ENCODE assay signal across 9 cellular contexts in the genomic region with DNA sequence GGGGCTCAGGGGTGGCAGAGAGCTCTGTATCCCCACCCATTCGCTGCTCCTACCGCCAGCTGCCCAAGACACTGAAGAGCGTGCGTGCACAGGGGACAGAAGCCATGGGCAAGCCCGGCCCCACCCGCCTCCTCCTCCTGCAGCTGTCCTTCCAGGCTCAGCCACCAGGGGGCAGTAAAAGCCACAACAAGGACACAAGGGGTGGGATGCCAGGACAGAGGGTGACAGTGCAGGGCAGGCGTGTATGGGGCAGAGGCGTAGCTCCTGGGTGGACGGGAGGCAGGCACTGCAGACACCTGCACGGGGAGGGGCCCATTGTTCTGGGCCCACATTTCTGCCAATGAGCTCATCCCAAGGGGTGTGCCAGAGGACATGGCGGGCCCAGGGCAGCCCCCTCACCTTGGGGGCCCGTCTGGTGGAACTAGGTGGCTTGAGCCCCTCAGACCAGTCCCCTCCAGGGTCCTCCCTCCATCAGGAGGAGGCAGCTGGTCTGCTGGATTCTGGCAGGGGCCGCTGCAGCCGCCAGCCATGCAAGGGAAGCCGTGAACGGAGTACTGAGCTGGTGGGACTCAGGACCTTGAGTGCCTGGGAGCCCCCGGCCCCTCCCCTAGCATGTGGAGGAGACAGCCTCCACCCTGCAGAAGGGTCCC.
A peak's percentile ranks its signal among the peaks of the same experiment; 100 is the strongest.
DNase-seq lines count a peak whose midpoint lies in the region; ATAC-seq and TF ChIP-seq lines count a peak whose summit lies in the region.
"Had no signal": no experiment of that assay in that cellular context is flagged by ENCODE, and none has a peak within 500 bp of the region (broad histone marks: within the 10 kb centered on the region; RNA-seq: fewer than 3 reads in every experiment).

No MANE protein-coding gene starts in this region.

- in situ Hi-C loops in HAP-1 (cut with MboI; ENCODE audit: low sequenced_read_pairs), result no loop called here

- no peak overlapping the region for H3K4me3 ChIP-seq in HAP-1
- H3K4me3 ChIP-seq: SK-N-MC had no signal

- peak; percentile 78 for ATAC-seq in activated CD8-positive, alpha-beta memory T cell treated with anti-CD3 and anti-CD28 coated beads, Interleukin-2, amount 10 ng/mL, durations not matched to agents 7 days and 5 days
- no peak for ATAC-seq in HG03439 (IDR thresholded peaks at IDR 0.05; ENCODE audit: unreplicated experiment)

- no peaks in the 10 kb centered on the region for H3K9me3 ChIP-seq in HAP-1

- H3K27me3 ChIP-seq in HAP-1 (ENCODE audit: low read depth), result no peaks in the 10 kb centered on the region

- no peak overlapping the region for H3K4me3 Mint-ChIP-seq in CD14-positive monocyte
- H3K4me3 Mint-ChIP-seq in activated CD8-positive, alpha-beta memory T cell treated with anti-CD3 and anti-CD28 coated beads, Interleukin-2, amount 10 ng/mL, durations not matched to agents 7 days and 5 days, result no peak overlapping the region
- peak overlapping the region; percentile 57 for H3K4me3 Mint-ChIP-seq in endothelial cell (ENCODE audit: unreplicated experiment)

- peaks cover 11% of the 10 kb centered on the region for H3K36me3 ChIP-seq in HAP-1 (replicated peaks)

- DNase-seq in CD14-positive monocyte (ENCODE audit: low spot score), result peak; percentile 82
- DNase-seq in HAP-1 (ENCODE audit: low spot score in 2 of 2), result peak; percentile 34 to 94
- peak; percentile 68 for DNase-seq in NOMO-1 treated with dmso at 0.1 percent for 144 hours (lab: John Stamatoyannopoulos, UW; ENCODE audit: unreplicated experiment)
- peak; percentile 90 for DNase-seq in activated CD8-positive, alpha-beta memory T cell treated with anti-CD3 and anti-CD28 coated beads, Interleukin-2, amount 10 ng/mL, durations not matched to agents 7 days and 5 days
- DNase-seq in endothelial cell (ENCODE audit: low spot score), result peak; percentile 94
- DNase-seq in middle frontal gyrus (ENCODE audit: extremely low spot score, low spot score), result peak; percentile 73
- peak; percentile 96 for DNase-seq in stimulated activated CD8-positive, alpha-beta memory T cell treated with anti-CD3 and anti-CD28 coated beads, Interleukin-4, amount 100 ng/mL, for 48 hours

- H3K9me3 Mint-ChIP-seq in CD14-positive monocyte, result no peaks in the 10 kb centered on the region
- H3K9me3 Mint-ChIP-seq in activated CD8-positive, alpha-beta memory T cell treated with anti-CD3 and anti-CD28 coated beads, Interleukin-2, amount 10 ng/mL, durations not matched to agents 7 days and 5 days (ENCODE audit: low read depth), result no peaks in the 10 kb centered on the region
- no peaks in the 10 kb centered on the region for H3K9me3 Mint-ChIP-seq in endothelial cell (ENCODE audit: unreplicated experiment)

- TF ChIP-seq CTCF in CD14-positive monocyte (IDR thresholded peaks at IDR 0.05), result peak; percentile 98
- TF ChIP-seq CTCF in endothelial cell (IDR thresholded peaks at IDR 0.05; ENCODE audit: unreplicated experiment), result peak; percentile 97

- H3K36me3 Mint-ChIP-seq in CD14-positive monocyte (peaks cover 19 to 59% of the 10 kb centered on the region in 2 donors), endothelial cell (ENCODE audit: low read depth, unreplicated experiment) (peaks cover 3% of the 10 kb centered on the region)
- no peaks in the 10 kb centered on the region for H3K36me3 Mint-ChIP-seq in activated CD8-positive, alpha-beta memory T cell treated with anti-CD3 and anti-CD28 coated beads, Interleukin-2, amount 10 ng/mL, durations not matched to agents 7 days and 5 days

- H3K4me1 ChIP-seq in HAP-1, result peaks cover 13% of the 10 kb centered on the region

- H3K27me3 Mint-ChIP-seq in CD14-positive monocyte (ENCODE audit: low read depth in 3 of 3), result peaks cover 0 to 3% (median 0%) of the 10 kb centered on the region in 3 donors
- H3K27me3 Mint-ChIP-seq in activated CD8-positive, alpha-beta memory T cell treated with anti-CD3 and anti-CD28 coated beads, Interleukin-2, amount 10 ng/mL, durations not matched to agents 7 days and 5 days, result no peaks in the 10 kb centered on the region
- H3K27me3 Mint-ChIP-seq in endothelial cell (ENCODE audit: unreplicated experiment), result peaks cover 5% of the 10 kb centered on the region

- CTCF ChIA-PET in activated CD8-positive, alpha-beta memory T cell treated with anti-CD3 and anti-CD28 coated beads, Interleukin-2, amount 10 ng/mL, durations not matched to agents 7 days and 5 days (lab: Charles Lee), result interaction anchor here (0.6 to 3.0 kb wide), 43 partner anchors 9 to 645 kb away, joined by 3 to 34 read pairs (median 4); partner anchors contain the start of gene ALKBH7

- intact Hi-C loops in CD14-positive monocyte (cut with micrococcal nuclease), result loop anchor here (1.0 to 2.0 kb wide), 2 partner anchors 80 to 81 kb away; no protein-coding TSS in a partner anchor

- peaks cover 4% of the 10 kb centered on the region for H3K4me1 Mint-ChIP-seq in CD14-positive monocyte
- no peaks in the 10 kb centered on the region for H3K4me1 Mint-ChIP-seq in activated CD8-positive, alpha-beta memory T cell treated with anti-CD3 and anti-CD28 coated beads, Interleukin-2, amount 10 ng/mL, durations not matched to agents 7 days and 5 days
- H3K4me1 Mint-ChIP-seq in endothelial cell (ENCODE audit: unreplicated experiment), result no peaks in the 10 kb centered on the region

- H3K27ac Mint-ChIP-seq in CD14-positive monocyte (peak overlapping the region in 3 of 7 donors; percentile 1 to 69 (median 32)), endothelial cell (ENCODE audit: unreplicated experiment) (peak overlapping the region; percentile 26)
- peak overlapping the region; percentile 37 for H3K27ac Mint-ChIP-seq in activated CD8-positive, alpha-beta memory T cell treated with anti-CD3 and anti-CD28 coated beads, Interleukin-2, amount 10 ng/mL, durations not matched to agents 7 days and 5 days
